7 cellular contexts compared by ENCODE assay signal in the genomic region with DNA sequence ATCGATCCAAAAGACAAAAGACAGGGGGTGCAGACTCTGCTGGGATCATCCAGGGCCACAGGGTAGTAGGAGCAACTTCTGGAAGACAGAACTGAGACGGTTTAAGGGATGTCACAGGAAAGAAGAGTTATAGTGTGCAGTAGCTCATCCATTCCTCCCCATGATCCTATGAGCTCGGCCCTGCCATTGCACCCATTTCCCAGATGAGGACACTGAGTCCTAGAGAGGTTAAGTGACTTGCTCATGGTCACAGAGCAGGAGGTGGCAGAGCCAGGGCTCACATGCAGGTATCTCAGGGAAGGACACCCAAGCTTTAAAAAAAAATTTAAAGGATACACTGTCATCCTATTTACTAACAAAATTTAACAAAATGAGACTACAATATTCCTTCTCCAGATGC.
"Had no signal": no experiment of that assay in that cellular context is flagged by ENCODE, and none has a peak within 500 bp of the region (broad histone marks: within the 10 kb centered on the region; RNA-seq: fewer than 3 reads in every experiment).

No MANE protein-coding gene starts in this region.

- H3K36me3 Mint-ChIP-seq: IgD-negative memory B cell had no signal

- H3K27me3 Mint-ChIP-seq: IgD-negative memory B cell had no signal

- H3K36me3 ChIP-seq: HAP-1 had no signal

- H3K4me1 ChIP-seq: HAP-1 had no signal

- ATAC-seq: GM23338, HCT116 had no signal

- DNase-seq: HFFc6, KG1 had no signal

- H3K27ac Mint-ChIP-seq: GM23338, HFFc6, IgD-negative memory B cell had no signal

- H2AFZ ChIP-seq: GM23338 had no signal

- H3K4me1 Mint-ChIP-seq: GM23338 had no signal

- H3K4me3 ChIP-seq: GM23338, HAP-1 had no signal

- H3K27ac ChIP-seq: HL-60 had no signal

- H3K4me3 Mint-ChIP-seq: GM23338, HFFc6, IgD-negative memory B cell had no signal

- H3K4me2 ChIP-seq: GM23338 had no signal

- H3K9me3 ChIP-seq: HAP-1 had no signal
